ENCODE assay signal across 22 cellular contexts in the genomic region with DNA sequence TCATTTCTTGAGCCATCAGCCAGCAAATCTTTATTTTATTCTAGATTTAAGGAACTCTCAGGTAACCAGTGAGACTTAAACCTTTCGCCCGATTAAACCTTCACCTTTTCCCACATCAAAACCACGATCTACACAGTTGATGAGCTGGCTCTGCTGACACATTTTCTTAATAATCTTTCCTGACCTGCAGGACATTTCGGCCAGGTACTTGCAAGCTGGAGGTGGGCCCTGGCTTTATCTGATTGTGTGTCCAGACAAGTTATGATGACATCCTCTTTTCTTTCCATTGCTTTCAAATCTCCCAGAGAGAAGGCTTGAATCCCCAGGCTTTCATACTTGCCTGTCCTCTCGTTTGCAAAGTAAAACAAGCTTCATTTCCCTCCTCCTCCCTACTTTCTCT.
DNase-seq lines count a peak whose midpoint lies in the region; ATAC-seq and TF ChIP-seq lines count a peak whose summit lies in the region.
"Had no signal": no experiment of that assay in that cellular context is flagged by ENCODE, and none has a peak within 500 bp of the region (broad histone marks: within the 10 kb centered on the region; RNA-seq: fewer than 3 reads in every experiment).

No MANE protein-coding gene starts in this region.

- no peak overlapping the region for H2BK5ac ChIP-seq in trophoblast cell (ENCODE audit: low read depth, low read length, poor library complexity)

- H3F3A ChIP-seq in GM23338 (replicated peaks; ENCODE audit: low read depth) = no peaks in the 10 kb centered on the region
- H3F3A ChIP-seq in PC-3 (ENCODE audit: low read length, unreplicated experiment) = no peaks in the 10 kb centered on the region

- no peak overlapping the region for H3K4ac ChIP-seq in trophoblast cell (ENCODE audit: low read depth, low read length)

- intact Hi-C loops in PC-3 (cut with micrococcal nuclease) = no loop called here

- no peak overlapping the region for H3K18ac ChIP-seq in trophoblast cell (ENCODE audit: low read length)

- no TSS peak for BruUV-seq in PC-3 (replicated peaks; lab: Mats Ljungman, UMichigan)

- no peak overlapping the region for H3K27ac Mint-ChIP-seq in GM23338
- H3K27ac Mint-ChIP-seq: CD14-positive monocyte; CD4-positive, alpha-beta T cell; CD8-positive, alpha-beta memory T cell had no signal

- H4K20me1 ChIP-seq in GM23338 (replicated peaks; ENCODE audit: insufficient read depth) = no peaks in the 10 kb centered on the region
- no peaks in the 10 kb centered on the region for H4K20me1 ChIP-seq in PC-3 (ENCODE audit: low read length)
- H4K20me1 ChIP-seq: BLaER1 treated with 17β-estradiol and CSF1 and Interleukin-3, amounts not matched to agents 10 nM and 100 nM had no signal

- H2BK120ac ChIP-seq in trophoblast cell (ENCODE audit: insufficient read depth, low read length, poor library complexity) = no peak overlapping the region

- H4K12ac ChIP-seq in trophoblast cell (ENCODE audit: low read depth, low read length) = no peak overlapping the region

- DNase-seq in GM23338 (ENCODE audit: low spot score) (no peak), PC-3 (peak; percentile 43), epithelial cell of esophagus (ENCODE audit: low read depth) (peak; percentile 21), trophoblast cell (peak; percentile 68 to 80), SHP77 (lab: John Stamatoyannopoulos, UW) (no peak), NCI-H82 treated with DMSO at 0.1 percent for 48 hours (lab: John Stamatoyannopoulos, UW; ENCODE audit: unreplicated experiment) (no peak), superior temporal gyrus (ENCODE audit: extremely low spot score) (no peak)
- DNase-seq: 8988T; ACHN; AML-193; BE2C; CD4-positive, alpha-beta T cell; CD8-positive, alpha-beta memory T cell; DMS 273 treated with DMSO at 0.1 percent for 48 hours; DMS79; GF-D8; GM23248; H9 had no signal

- H3K4me3 Mint-ChIP-seq in GM23338 = no peak overlapping the region
- H3K4me3 Mint-ChIP-seq: CD14-positive monocyte; CD4-positive, alpha-beta T cell; CD8-positive, alpha-beta memory T cell; H9 had no signal

- no peak overlapping the region for H3K27ac ChIP-seq in GM23338 (ENCODE audit: low read depth)
- no peak overlapping the region for H3K27ac ChIP-seq in PC-3 (ENCODE audit: low read length)
- peak overlapping the region; percentile 14 for H3K27ac ChIP-seq in trophoblast cell (ENCODE audit: low read depth, low read length)
- H3K27ac ChIP-seq: A549; BLaER1 treated with 17β-estradiol and CSF1 and Interleukin-3, amounts not matched to agents 10 nM and 100 nM; GM23248 had no signal

- H3K27me3 Mint-ChIP-seq in GM23338 (ENCODE audit: insufficient read depth, low read depth, poor library complexity) = peaks cover 2% of the 10 kb centered on the region

- H3K79me1 ChIP-seq in trophoblast cell (ENCODE audit: low read length) = peaks cover 2% of the 10 kb centered on the region

- H4K8ac ChIP-seq in trophoblast cell (ENCODE audit: low read depth, low read length) = no peak overlapping the region

- H3K27me3 ChIP-seq in GM23338 (ENCODE audit: insufficient read depth) (no peaks in the 10 kb centered on the region), PC-3 (ENCODE audit: low read length) (no peaks in the 10 kb centered on the region), trophoblast cell (ENCODE audit: insufficient read depth, low read length) (no peaks in the 10 kb centered on the region)
- H3K27me3 ChIP-seq: BE2C; BLaER1 treated with 17β-estradiol and CSF1 and Interleukin-3, amounts not matched to agents 10 nM and 100 nM had no signal

- peaks cover 4% of the 10 kb centered on the region; the same call in 1 of the 2 replicates for H3K4me1 ChIP-seq in GM23338 (ENCODE audit: insufficient read depth)
- peaks cover 6% of the 10 kb centered on the region for H3K4me1 ChIP-seq in PC-3 (ENCODE audit: insufficient read depth, low read length)
- H3K4me1 ChIP-seq in trophoblast cell (ENCODE audit: control insufficient read depth in 1 of 2, insufficient read depth in 2 of 2, low read length in 2 of 2) = peaks cover 3 to 8% of the 10 kb centered on the region in 2 experiments
- H3K4me1 ChIP-seq: A549; BE2C; BLaER1 treated with 17β-estradiol and CSF1 and Interleukin-3, amounts not matched to agents 10 nM and 100 nM had no signal

- no peak overlapping the region for H3K23ac ChIP-seq in trophoblast cell (ENCODE audit: low read length)

- H3K9me3 ChIP-seq in PC-3 (ENCODE audit: low read length) (no peaks in the 10 kb centered on the region), trophoblast cell (ENCODE audit: insufficient read depth, low read depth, low read length) (peaks cover 3% of the 10 kb centered on the region)
- H3K9me3 ChIP-seq: A549, BE2C had no signal

- H2AFZ ChIP-seq in GM23338 (peak overlapping the region; percentile 72; the same call in 1 of the 2 replicates), PC-3 (ENCODE audit: low read length) (peak overlapping the region; percentile 36; the same call in 1 of the 2 replicates), trophoblast cell (ENCODE audit: insufficient read depth, low read length, poor library complexity) (no peak overlapping the region)
- H2AFZ ChIP-seq: GM23248 had no signal

- H3K9me3 Mint-ChIP-seq in GM23338 = peaks cover 3% of the 10 kb centered on the region; the same call in 1 of the 3 replicates
- H3K9me3 Mint-ChIP-seq: CD4-positive, alpha-beta T cell had no signal

- no peak overlapping the region for H2AK5ac ChIP-seq in trophoblast cell (ENCODE audit: low read length)

- H3K9me2 ChIP-seq in GM23338 (ENCODE audit: insufficient read depth) (peaks cover 14% of the 10 kb centered on the region; the same call in 1 of the 2 replicates), PC-3 (replicated peaks; ENCODE audit: low read length) (no peaks in the 10 kb centered on the region)

- H3K9ac ChIP-seq in PC-3 (ENCODE audit: low read length) (no peak overlapping the region), trophoblast cell (ENCODE audit: low read length) (no peak overlapping the region)
- H3K9ac ChIP-seq: BLaER1 treated with 17β-estradiol and CSF1 and Interleukin-3, amounts not matched to agents 10 nM and 100 nM; GM23248 had no signal

- H3K4me3 ChIP-seq in GM23338 (no peak overlapping the region), PC-3 (ENCODE audit: low read length) (no peak overlapping the region), epithelial cell of esophagus (ENCODE audit: low read length) (no peak overlapping the region), trophoblast cell (ENCODE audit: low read depth, low read length) (no peak overlapping the region)
- H3K4me3 ChIP-seq: A549; BLaER1 treated with 17β-estradiol and CSF1 and Interleukin-3, amounts not matched to agents 10 nM and 100 nM; GM23248 had no signal

- H3K4me1 Mint-ChIP-seq in GM23338 = peaks cover 13% of the 10 kb centered on the region; the same call in 2 of the 3 replicates
- H3K4me1 Mint-ChIP-seq: CD14-positive monocyte; CD8-positive, alpha-beta memory T cell had no signal

- H3K14ac ChIP-seq in trophoblast cell (ENCODE audit: low read length) = no peak overlapping the region

- ATAC-seq in GM23338 (no peak), PC-3 (no peak)
- ATAC-seq: A549, HCT116 had no signal

- H3K36me3 ChIP-seq in GM23338 (ENCODE audit: insufficient read depth) (no peaks in the 10 kb centered on the region), PC-3 (ENCODE audit: low read depth, low read length) (no peaks in the 10 kb centered on the region), trophoblast cell (ENCODE audit: control insufficient read depth in 1 of 2, insufficient read depth in 2 of 2, low read length in 2 of 2) (peaks cover 3% of the 10 kb centered on the region in 2 experiments)
- H3K36me3 ChIP-seq: BE2C; BLaER1 treated with 17β-estradiol and CSF1 and Interleukin-3, amounts not matched to agents 10 nM and 100 nM had no signal

- H3K36me3 Mint-ChIP-seq in GM23338 (ENCODE audit: low read depth) = peaks cover 3% of the 10 kb centered on the region; the same call in 1 of the 3 replicates
- H3K36me3 Mint-ChIP-seq: CD14-positive monocyte; CD8-positive, alpha-beta memory T cell had no signal

- POLR2A ChIA-PET in PC-3 (lab: Charles Lee; ENCODE audit: unreplicated experiment) = no interaction called here

- H3K79me2 ChIP-seq in GM23338 (replicated peaks; ENCODE audit: insufficient read depth) (no peaks in the 10 kb centered on the region), PC-3 (ENCODE audit: low read length) (no peaks in the 10 kb centered on the region), trophoblast cell (ENCODE audit: control insufficient read depth, insufficient read depth, low read length, poor library complexity) (no peaks in the 10 kb centered on the region)

- WGBS in trophoblast cell (ENCODE audit: extremely low coverage, insufficient coverage, insufficient read length) = no CpG with 5 or more reads among the region's 5 CpGs

- no peak overlapping the region for H4K91ac ChIP-seq in trophoblast cell (ENCODE audit: low read depth, low read length)

- no peak overlapping the region for H3K4me2 ChIP-seq in GM23338
- H3K4me2 ChIP-seq in PC-3 (ENCODE audit: low read length) = no peak overlapping the region; the same call in 1 of the 2 replicates
- peak overlapping the region; percentile 9 for H3K4me2 ChIP-seq in trophoblast cell (ENCODE audit: low read length)
- H3K4me2 ChIP-seq: A549; BLaER1 treated with 17β-estradiol and CSF1 and Interleukin-3, amounts not matched to agents 10 nM and 100 nM had no signal

- CTCF ChIA-PET in PC-3 (lab: Charles Lee) = no interaction called here

- no peak overlapping the region for H2BK12ac ChIP-seq in trophoblast cell (ENCODE audit: low read length)

- TF ChIP-seq CTCF in GM23338 (conservative IDR thresholded peaks at IDR 0.05; ENCODE audit: low read depth in 2 of 2) (no peak), PC-3 (conservative IDR thresholded peaks at IDR 0.05; ENCODE audit: low read depth, low read length) (no peak), epithelial cell of esophagus (IDR thresholded peaks at IDR 0.05; ENCODE audit: insufficient read depth, low read depth, low read length, missing control alignments) (no peak)

Comparison
In these comparisons a context has a peak if more than half of its experiments do, and no peak if none do; other contexts are left out.
1. DNase-seq: peak in PC-3 (single experiment), epithelial cell of esophagus (single experiment) and trophoblast cell (2 of 2); none in GM23338 (single experiment), SHP77 (0 of 2), NCI-H82 treated with DMSO at 0.1 percent for 48 hours (single experiment) and superior temporal gyrus (single experiment).